Comparison of ENCODE assay signal across 8 cellular contexts in the genomic region with DNA sequence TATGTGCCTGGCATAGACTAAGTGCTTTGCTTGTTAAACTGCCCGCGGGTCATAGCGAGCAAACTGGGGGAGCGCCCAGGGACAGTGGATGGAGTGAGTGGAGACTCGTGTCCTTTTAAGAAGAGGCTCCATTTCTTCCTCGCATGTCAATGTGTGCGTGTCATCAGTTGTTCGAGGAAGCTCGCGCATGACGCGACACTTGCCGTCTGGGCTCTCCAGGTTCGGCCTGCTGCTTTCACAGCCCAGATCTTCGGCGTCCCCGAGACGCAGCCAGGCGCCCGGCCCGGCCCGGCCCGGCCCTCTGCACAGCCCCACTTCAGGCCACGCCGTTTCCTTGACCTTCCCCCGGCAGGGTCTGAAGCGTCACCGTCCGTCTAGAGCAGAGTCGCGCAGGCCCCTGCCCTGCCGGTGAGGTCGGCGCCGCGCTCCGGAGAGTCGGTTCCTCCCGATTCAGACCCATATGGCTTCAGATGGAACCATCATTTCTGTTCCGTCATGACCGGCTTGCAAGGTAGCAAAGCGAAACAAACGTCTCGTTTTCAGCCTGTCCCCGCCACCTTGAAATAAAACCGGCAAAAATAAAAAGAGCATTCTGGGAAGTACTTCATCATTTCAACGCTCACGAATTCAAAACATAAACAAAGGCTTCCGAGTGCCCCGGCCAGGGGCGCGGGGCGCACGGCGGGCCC. TPM values are rescaled to one million over a fixed set of nuclear protein-coding genes. Genes with fewer than 3 reads are reported as not detected.
DNase-seq lines count a peak whose midpoint lies in the region; ATAC-seq and TF ChIP-seq lines count a peak whose summit lies in the region.

No MANE protein-coding gene starts in this region.

- intact Hi-C loops in activated CD8-positive, alpha-beta T cell treated with anti-CD3 and anti-CD28 coated beads for 36 hours (cut with micrococcal nuclease), result no loop called here
- intact Hi-C loops in uterus (cut with DNase I; ENCODE audit: low total_unique reads), result no loop called here

- H3K4me1 ChIP-seq in muscle layer of duodenum (ENCODE audit: control insufficient read depth in 1 of 2, insufficient read depth in 2 of 2, low read length in 2 of 2) (peaks cover 0 to 9% of the 10 kb centered on the region in 2 donors), uterus (no peaks in the 10 kb centered on the region)

- peak overlapping the region; percentile 78 for H3K4me3 Mint-ChIP-seq in activated CD8-positive, alpha-beta T cell treated with anti-CD3 and anti-CD28 coated beads for 36 hours

- H3K9me3 Mint-ChIP-seq in activated CD8-positive, alpha-beta T cell treated with anti-CD3 and anti-CD28 coated beads for 36 hours, result no peaks in the 10 kb centered on the region

- DNase-seq in EL, result peak; percentile 43
- peak; percentile 29 for DNase-seq in activated CD8-positive, alpha-beta T cell treated with anti-CD3 and anti-CD28 coated beads for 36 hours
- DNase-seq in fibroblast of gingiva (ENCODE audit: low read depth), result peak; percentile 58
- peak; percentile 51 to 55 for DNase-seq in uterus
- no peak for DNase-seq in GDM1 (lab: John Stamatoyannopoulos, UW)

- CTCF ChIA-PET in activated CD8-positive, alpha-beta T cell treated with anti-CD3 and anti-CD28 coated beads for 36 hours (lab: Charles Lee), result interaction anchor here (1.5 kb wide), 1 partner anchor 102 kb away, joined by 5 read pairs; no protein-coding TSS in a partner anchor

- H3K4me3 ChIP-seq in muscle layer of duodenum (ENCODE audit: low read depth in 1 of 2, low read length in 2 of 2) (peak overlapping the region; percentile 47 to 71), uterus (peak overlapping the region; percentile 36 to 51)

- H3K9me3 ChIP-seq in muscle layer of duodenum (ENCODE audit: control insufficient read depth in 1 of 2, low read length in 2 of 2), result peaks cover 0 to 4% of the 10 kb centered on the region in 2 donors
- H3K9me3 ChIP-seq in uterus, result no peaks in the 10 kb centered on the region

- no peak overlapping the region for H3K27ac Mint-ChIP-seq in activated CD8-positive, alpha-beta T cell treated with anti-CD3 and anti-CD28 coated beads for 36 hours

- peaks cover 14% of the 10 kb centered on the region for H3K4me1 Mint-ChIP-seq in activated CD8-positive, alpha-beta T cell treated with anti-CD3 and anti-CD28 coated beads for 36 hours (ENCODE audit: low read depth)

- peak in 1 of 2 donors; percentile 46 for TF ChIP-seq POLR2A in uterus (IDR thresholded peaks at IDR 0.05)

- no peaks in the 10 kb centered on the region for H3K36me3 Mint-ChIP-seq in activated CD8-positive, alpha-beta T cell treated with anti-CD3 and anti-CD28 coated beads for 36 hours (ENCODE audit: low read depth)

- no peak for TF ChIP-seq CTCF in activated CD8-positive, alpha-beta T cell treated with anti-CD3 and anti-CD28 coated beads for 36 hours (IDR thresholded peaks at IDR 0.05)
- no peak for TF ChIP-seq CTCF in uterus (IDR thresholded peaks at IDR 0.05)

- H3K36me3 ChIP-seq in muscle layer of duodenum (ENCODE audit: control insufficient read depth in 1 of 2, insufficient read depth in 2 of 2, low read length in 2 of 2), result no peaks in the 10 kb centered on the region
- no peaks in the 10 kb centered on the region for H3K36me3 ChIP-seq in uterus

- POLR2A ChIA-PET in activated CD8-positive, alpha-beta T cell treated with anti-CD3 and anti-CD28 coated beads for 36 hours (lab: Charles Lee), result no interaction called here

- peaks cover 61% of the 10 kb centered on the region for H3K27me3 Mint-ChIP-seq in activated CD8-positive, alpha-beta T cell treated with anti-CD3 and anti-CD28 coated beads for 36 hours

- H3K27me3 ChIP-seq in muscle layer of duodenum (ENCODE audit: low read depth, low read length), result peaks cover 10% of the 10 kb centered on the region
- peaks cover 0 to 8% of the 10 kb centered on the region in 2 donors for H3K27me3 ChIP-seq in uterus

- ATAC-seq in HG02678 (IDR thresholded peaks at IDR 0.05; ENCODE audit: unreplicated experiment), result peak; percentile 40
- ATAC-seq in activated CD8-positive, alpha-beta T cell treated with anti-CD3 and anti-CD28 coated beads for 36 hours, result peak; percentile 37
- no peak for ATAC-seq in GM19324 (IDR thresholded peaks at IDR 0.05; ENCODE audit: low FRiP score, unreplicated experiment)

- H3K27ac ChIP-seq in muscle layer of duodenum (ENCODE audit: low read length) (no peak overlapping the region), uterus (peak overlapping the region; percentile 81 to 84)

RNA-seq across cellular contexts. Expression of a gene that starts 0.6 kb away (rescaled TPM):
- total RNA-seq in activated CD8-positive, alpha-beta T cell treated with anti-CD3 and anti-CD28 coated beads for 36 hours, result 10 to 100 TPM; 67.0 to 71.2 TPM
- 100 to 1,000 TPM in 3 of 4 donors, 10 to 100 TPM in 1; 42.6 to 152 (median 127) TPM for total RNA-seq in uterus
